ENCODE assay signal across 1 cellular context in genomic region chr3:120742198-120743080, GRCh38.
TF ChIP-seq lines count a peak whose summit lies in the region.

TSS of gene GTF2E1 (plus strand) at chr3:120742744. CDS start at chr3:120750553, 7,809 bp downstream.
A gene with protein sequence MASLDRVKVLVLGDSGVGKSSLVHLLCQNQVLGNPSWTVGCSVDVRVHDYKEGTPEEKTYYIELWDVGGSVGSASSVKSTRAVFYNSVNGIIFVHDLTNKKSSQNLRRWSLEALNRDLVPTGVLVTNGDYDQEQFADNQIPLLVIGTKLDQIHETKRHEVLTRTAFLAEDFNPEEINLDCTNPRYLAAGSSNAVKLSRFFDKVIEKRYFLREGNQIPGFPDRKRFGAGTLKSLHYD (minus strand): TSS chr3:120742516. CDS start chr3:120742507, 9 bp downstream.

TF ChIP-seq in HepG2, 621 proteins besides CTCF, POLR2A, EP300 and RAD21 (continued from another document):
- TF ChIP-seq ZBTB10 (CRISPR knock-in tag; IDR thresholded peaks at IDR 0.05; ENCODE audit: borderline replicate concordance) (0 out of 2 replicates have a peak, but pooled peaks have one; percentile 40), ZNF772 (CRISPR knock-in tag; IDR thresholded peaks at IDR 0.05) (0 out of 2 replicates have a peak, but pooled peaks have one; percentile 67), ZNF543 (CRISPR knock-in tag; IDR thresholded peaks at IDR 0.05) (0 out of 2 replicates have a peak, but pooled peaks have one; percentile 45), MYNN (CRISPR knock-in tag; IDR thresholded peaks at IDR 0.05; ENCODE audit: low read depth) (0 out of 2 replicates have a peak, but pooled peaks have one; percentile 18), HCFC1 (IDR thresholded peaks at IDR 0.05; ENCODE audit: low read depth, low read length) (peak; percentile 73), ZBTB8A (CRISPR knock-in tag; IDR thresholded peaks at IDR 0.05; ENCODE audit: borderline replicate concordance, low read depth) (no peak), ZNF792 (CRISPR knock-in tag; IDR thresholded peaks at IDR 0.05) (peak; percentile 57; the same call in 1 of the 2 replicates), CENPT (CRISPR knock-in tag; IDR thresholded peaks at IDR 0.05; ENCODE audit: low read depth) (no peak), ZNF574 (CRISPR knock-in tag; IDR thresholded peaks at IDR 0.05) (peak; percentile 75), TCF7L2 (IDR thresholded peaks at IDR 0.05; ENCODE audit: low read depth, low read length) (no peak), TSC22D2 (CRISPR knock-in tag; IDR thresholded peaks at IDR 0.05; ENCODE audit: borderline replicate concordance) (peak; percentile 18; the same call in 1 of the 2 replicates), FOSL2 (CRISPR knock-in tag; IDR thresholded peaks at IDR 0.05) (no peak), ZFP82 (CRISPR knock-in tag; IDR thresholded peaks at IDR 0.05; ENCODE audit: borderline replicate concordance) (no peak)
- TF ChIP-seq, protein P1, sequence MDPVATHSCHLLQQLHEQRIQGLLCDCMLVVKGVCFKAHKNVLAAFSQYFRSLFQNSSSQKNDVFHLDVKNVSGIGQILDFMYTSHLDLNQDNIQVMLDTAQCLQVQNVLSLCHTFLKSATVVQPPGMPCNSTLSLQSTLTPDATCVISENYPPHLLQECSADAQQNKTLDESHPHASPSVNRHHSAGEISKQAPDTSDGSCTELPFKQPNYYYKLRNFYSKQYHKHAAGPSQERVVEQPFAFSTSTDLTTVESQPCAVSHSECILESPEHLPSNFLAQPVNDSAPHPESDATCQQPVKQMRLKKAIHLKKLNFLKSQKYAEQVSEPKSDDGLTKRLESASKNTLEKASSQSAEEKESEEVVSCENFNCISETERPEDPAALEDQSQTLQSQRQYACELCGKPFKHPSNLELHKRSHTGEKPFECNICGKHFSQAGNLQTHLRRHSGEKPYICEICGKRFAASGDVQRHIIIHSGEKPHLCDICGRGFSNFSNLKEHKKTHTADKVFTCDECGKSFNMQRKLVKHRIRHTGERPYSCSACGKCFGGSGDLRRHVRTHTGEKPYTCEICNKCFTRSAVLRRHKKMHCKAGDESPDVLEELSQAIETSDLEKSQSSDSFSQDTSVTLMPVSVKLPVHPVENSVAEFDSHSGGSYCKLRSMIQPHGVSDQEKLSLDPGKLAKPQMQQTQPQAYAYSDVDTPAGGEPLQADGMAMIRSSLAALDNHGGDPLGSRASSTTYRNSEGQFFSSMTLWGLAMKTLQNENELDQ (CRISPR knock-in tag; IDR thresholded peaks at IDR 0.05; ENCODE audit: borderline replicate concordance) = no peak
